In genomic region chr14:102848830-102849521, GRCh38 we compare ENCODE assay signal across 8 cellular contexts.
DNase-seq lines count a peak whose midpoint lies in the region; ATAC-seq, FAIRE-seq and TF ChIP-seq lines count a peak whose summit lies in the region.

No MANE protein-coding gene starts in this region.

- TF ChIP-seq CTCF in mucosa of descending colon (IDR thresholded peaks at IDR 0.05), result no peak

- TF ChIP-seq POLR2A in GM12891 (IDR thresholded peaks at IDR 0.05; ENCODE audit: low read depth, low read length), result no peak

- ATAC-seq in mucosa of descending colon (peak; percentile 65), GM21390 (IDR thresholded peaks at IDR 0.05; ENCODE audit: unreplicated experiment) (no peak), GM19395 (IDR thresholded peaks at IDR 0.05; ENCODE audit: unreplicated experiment) (no peak)

- FAIRE-seq in GM12891 (lab: Jason Lieb, UNC), result no peak

- H3K4me1 ChIP-seq in mucosa of descending colon (ENCODE audit: low read depth), result peaks cover 24% of the 10 kb centered on the region

- no peaks in the 10 kb centered on the region for H3K9me3 ChIP-seq in mucosa of descending colon

- intact Hi-C loops in mucosa of descending colon (cut with DNase I, micrococcal nuclease), result no loop called here

- DNase-seq in Ammon's horn (ENCODE audit: low spot score) (peak; percentile 58), NCI-H1092 (lab: John Stamatoyannopoulos, UW) (peak; percentile 58), cerebellar cortex (ENCODE audit: low spot score) (peak; percentile 91), mucosa of descending colon (peak in 2 of 3 donors; percentile 64 to 68), GM12891 (ENCODE audit: insufficient read length, low spot score) (no peak)
- DNase-seq in effector CD4-positive, alpha-beta T cell, result no peak

- H3K36me3 ChIP-seq in mucosa of descending colon (ENCODE audit: low read depth), result no peaks in the 10 kb centered on the region

- H3K4me3 ChIP-seq in mucosa of descending colon, result no peak overlapping the region

TF ChIP-seq in GM12891, 5 proteins besides CTCF, POLR2A, EP300 and RAD21:
- no peak for TF ChIP-seq TAF1 (IDR thresholded peaks at IDR 0.05; ENCODE audit: low read depth, low read length)
- no peak for TF ChIP-seq POLR2AphosphoS5 (IDR thresholded peaks at IDR 0.05; ENCODE audit: low read depth, low read length)
- TF ChIP-seq PAX5 (IDR thresholded peaks at IDR 0.05; ENCODE audit: insufficient read depth, low read length, severe bottlenecking), result no peak
- no peak for TF ChIP-seq POU2F2 (IDR thresholded peaks at IDR 0.05; ENCODE audit: low read depth, low read length)
- no peak for TF ChIP-seq SPI1 (IDR thresholded peaks at IDR 0.05; ENCODE audit: low read depth, low read length)

Comparison
In these comparisons a context has a peak if more than half of its experiments do, and no peak if none do; other contexts are left out.
1. DNase-seq: peak in Ammon's horn (single experiment), NCI-H1092 (single experiment), cerebellar cortex (single experiment) and mucosa of descending colon (2 of 3); none in GM12891 (single experiment) and effector CD4-positive, alpha-beta T cell (single experiment).